8 cellular contexts compared by ENCODE assay signal in genomic region chr7:148964510-148965267, GRCh38.
DNase-seq lines count a peak whose midpoint lies in the region; ATAC-seq, FAIRE-seq and TF ChIP-seq lines count a peak whose summit lies in the region.

No MANE protein-coding gene starts in this region.

- H3K4me2 ChIP-seq in keratinocyte (ENCODE audit: control insufficient read depth, extremely low read depth, insufficient read depth, low read depth, low read length), result peak overlapping the region; percentile 79

- H3K4me3 ChIP-seq in keratinocyte (ENCODE audit: control insufficient read depth in 2 of 3, extremely low read depth in 1 of 3, insufficient read depth in 2 of 3, low read depth in 1 of 3, low read length in 3 of 3), result no peak overlapping the region

- POLR2A ChIA-PET in activated CD4-positive, alpha-beta T cell treated with anti-CD3 and anti-CD28 coated beads, Interleukin-2, amount 10 ng/mL, durations not matched to agents 7 days and 5 days (lab: Charles Lee), result no interaction called here

- H3K79me2 ChIP-seq in keratinocyte (ENCODE audit: control insufficient read depth, insufficient read depth, low read length), result no peaks in the 10 kb centered on the region

- peaks cover 33% of the 10 kb centered on the region for H3K4me1 Mint-ChIP-seq in activated CD4-positive, alpha-beta T cell treated with anti-CD3 and anti-CD28 coated beads, Interleukin-2, amount 10 ng/mL, durations not matched to agents 7 days and 5 days

- peaks cover 9% of the 10 kb centered on the region for H3K4me1 ChIP-seq in keratinocyte (ENCODE audit: control insufficient read depth, extremely low read depth, insufficient read depth, low read length)

- H3K36me3 Mint-ChIP-seq in activated CD4-positive, alpha-beta T cell treated with anti-CD3 and anti-CD28 coated beads, Interleukin-2, amount 10 ng/mL, durations not matched to agents 7 days and 5 days (ENCODE audit: low read depth), result no peaks in the 10 kb centered on the region

- peaks cover 2% of the 10 kb centered on the region for H3K27me3 Mint-ChIP-seq in activated CD4-positive, alpha-beta T cell treated with anti-CD3 and anti-CD28 coated beads, Interleukin-2, amount 10 ng/mL, durations not matched to agents 7 days and 5 days

- H3K9me1 ChIP-seq in keratinocyte (ENCODE audit: control insufficient read depth, extremely low read depth, insufficient read depth, low read length), result no peaks in the 10 kb centered on the region

- H3K9me3 Mint-ChIP-seq in activated CD4-positive, alpha-beta T cell treated with anti-CD3 and anti-CD28 coated beads, Interleukin-2, amount 10 ng/mL, durations not matched to agents 7 days and 5 days, result no peaks in the 10 kb centered on the region

- H2AFZ ChIP-seq in keratinocyte (ENCODE audit: control insufficient read depth, low read length), result peak overlapping the region; percentile 88

- TF ChIP-seq CTCF in VCaP (conservative IDR thresholded peaks at IDR 0.05), result no peak
- no peak for TF ChIP-seq CTCF in keratinocyte (optimal IDR thresholded peaks at IDR 0.05 in 1 of 3, IDR thresholded peaks at IDR 0.05 in 1 of 3, conservative IDR thresholded peaks at IDR 0.05 in 1 of 3; ENCODE audit: extremely low read depth in 1 of 3, insufficient read depth in 2 of 3, low read length in 3 of 3)

- H3K27ac ChIP-seq in VCaP, result peak overlapping the region; percentile 82
- no peak overlapping the region for H3K27ac ChIP-seq in keratinocyte (ENCODE audit: control insufficient read depth, insufficient read depth, low read length)
- H3K27ac ChIP-seq in substantia nigra (ENCODE audit: low read depth, low read length, poor library complexity, severe bottlenecking), result peak overlapping the region; percentile 42

- no peaks in the 10 kb centered on the region for H3K9me3 ChIP-seq in keratinocyte (ENCODE audit: control insufficient read depth, low read depth, low read length)

- no peak for DNase-seq in activated CD4-positive, alpha-beta T cell treated with anti-CD3 and anti-CD28 coated beads, Interleukin-2, amount 10 ng/mL, durations not matched to agents 7 days and 5 days
- no peak for DNase-seq in activated CD4-positive, alpha-beta T cell treated with anti-CD3 and anti-CD28 coated beads, Interleukin-2, amount 50 U/mL, for 1 hour
- DNase-seq in keratinocyte (ENCODE audit: low read depth, low spot score) (no peak), substantia nigra (lab: John Stamatoyannopoulos, UW) (peak in 3 of 49 donors; percentile 10 to 44 (median 17)), NCI-H187 (lab: John Stamatoyannopoulos, UW) (no peak)

- H3K27me3 ChIP-seq in keratinocyte (ENCODE audit: control insufficient read depth, extremely low read depth, insufficient read depth, low read length), result no peaks in the 10 kb centered on the region

- no peaks in the 10 kb centered on the region for H3K36me3 ChIP-seq in keratinocyte (ENCODE audit: control insufficient read depth in 2 of 2, extremely low read depth in 1 of 2, insufficient read depth in 2 of 2, low read length in 2 of 2)

- H4K20me1 ChIP-seq in keratinocyte (ENCODE audit: control insufficient read depth, extremely low read depth, insufficient read depth, low read length), result no peaks in the 10 kb centered on the region

- no peak overlapping the region for H3K9ac ChIP-seq in keratinocyte (ENCODE audit: control insufficient read depth, extremely low read depth, insufficient read depth, low read length)

- ATAC-seq in GM19463 (IDR thresholded peaks at IDR 0.05; ENCODE audit: unreplicated experiment) (no peak), HG02678 (IDR thresholded peaks at IDR 0.05; ENCODE audit: unreplicated experiment) (no peak)

- H3K27ac Mint-ChIP-seq in activated CD4-positive, alpha-beta T cell treated with anti-CD3 and anti-CD28 coated beads, Interleukin-2, amount 10 ng/mL, durations not matched to agents 7 days and 5 days, result peak overlapping the region; percentile 97

- no peak for FAIRE-seq in keratinocyte (lab: Jason Lieb, UNC)

- dilution Hi-C loops in keratinocyte (cut with MboI; ENCODE audit: extremely low pct_ligation_motif_present, low sequenced_read_pairs), result no loop called here

- no peak overlapping the region for H3K4me3 Mint-ChIP-seq in activated CD4-positive, alpha-beta T cell treated with anti-CD3 and anti-CD28 coated beads, Interleukin-2, amount 10 ng/mL, durations not matched to agents 7 days and 5 days

- CTCF ChIA-PET in activated CD4-positive, alpha-beta T cell treated with anti-CD3 and anti-CD28 coated beads, Interleukin-2, amount 10 ng/mL, durations not matched to agents 7 days and 5 days (lab: Charles Lee), result interaction anchor here (0.6 to 1.1 kb wide), 2 partner anchors 8 to 142 kb away, joined by 3 read pairs; no protein-coding TSS in a partner anchor
